Comparison of ENCODE assay signal across 1 cellular context in genomic region chr15:55230953-55231352, GRCh38.
TF ChIP-seq lines count a peak whose summit lies in the region.

No MANE protein-coding gene starts in this region.

TF ChIP-seq in SK-N-SH, 30 proteins besides CTCF, POLR2A, EP300 and RAD21 (continued from another document):
- TF ChIP-seq, protein P1, sequence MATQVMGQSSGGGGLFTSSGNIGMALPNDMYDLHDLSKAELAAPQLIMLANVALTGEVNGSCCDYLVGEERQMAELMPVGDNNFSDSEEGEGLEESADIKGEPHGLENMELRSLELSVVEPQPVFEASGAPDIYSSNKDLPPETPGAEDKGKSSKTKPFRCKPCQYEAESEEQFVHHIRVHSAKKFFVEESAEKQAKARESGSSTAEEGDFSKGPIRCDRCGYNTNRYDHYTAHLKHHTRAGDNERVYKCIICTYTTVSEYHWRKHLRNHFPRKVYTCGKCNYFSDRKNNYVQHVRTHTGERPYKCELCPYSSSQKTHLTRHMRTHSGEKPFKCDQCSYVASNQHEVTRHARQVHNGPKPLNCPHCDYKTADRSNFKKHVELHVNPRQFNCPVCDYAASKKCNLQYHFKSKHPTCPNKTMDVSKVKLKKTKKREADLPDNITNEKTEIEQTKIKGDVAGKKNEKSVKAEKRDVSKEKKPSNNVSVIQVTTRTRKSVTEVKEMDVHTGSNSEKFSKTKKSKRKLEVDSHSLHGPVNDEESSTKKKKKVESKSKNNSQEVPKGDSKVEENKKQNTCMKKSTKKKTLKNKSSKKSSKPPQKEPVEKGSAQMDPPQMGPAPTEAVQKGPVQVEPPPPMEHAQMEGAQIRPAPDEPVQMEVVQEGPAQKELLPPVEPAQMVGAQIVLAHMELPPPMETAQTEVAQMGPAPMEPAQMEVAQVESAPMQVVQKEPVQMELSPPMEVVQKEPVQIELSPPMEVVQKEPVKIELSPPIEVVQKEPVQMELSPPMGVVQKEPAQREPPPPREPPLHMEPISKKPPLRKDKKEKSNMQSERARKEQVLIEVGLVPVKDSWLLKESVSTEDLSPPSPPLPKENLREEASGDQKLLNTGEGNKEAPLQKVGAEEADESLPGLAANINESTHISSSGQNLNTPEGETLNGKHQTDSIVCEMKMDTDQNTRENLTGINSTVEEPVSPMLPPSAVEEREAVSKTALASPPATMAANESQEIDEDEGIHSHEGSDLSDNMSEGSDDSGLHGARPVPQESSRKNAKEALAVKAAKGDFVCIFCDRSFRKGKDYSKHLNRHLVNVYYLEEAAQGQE (IDR thresholded peaks at IDR 0.05; ENCODE audit: low read depth, low read length): no peak
- TF ChIP-seq PBX3 (IDR thresholded peaks at IDR 0.05) (no peak), FOXJ3 (CRISPR knock-in tag; IDR thresholded peaks at IDR 0.05) (no peak), MXI1 (IDR thresholded peaks at IDR 0.05; ENCODE audit: low read depth, low read length) (no peak), FOSL2 (IDR thresholded peaks at IDR 0.05; ENCODE audit: borderline replicate concordance, low read depth) (no peak), RFX5 (IDR thresholded peaks at IDR 0.05; ENCODE audit: low read length) (no peak), EZH2phosphoT487 (IDR thresholded peaks at IDR 0.05; ENCODE audit: borderline replicate concordance, low read depth) (no peak)
